8 cellular contexts compared by ENCODE assay signal in genomic region chr11:3824714-3825472, GRCh38. TPM values are rescaled to one million over a fixed set of nuclear protein-coding genes. Genes with fewer than 3 reads are reported as not detected.
DNase-seq lines count a peak whose midpoint lies in the region; ATAC-seq and TF ChIP-seq lines count a peak whose summit lies in the region.

No MANE protein-coding gene starts in this region.

- H3K9me3 Mint-ChIP-seq in chondrocyte (ENCODE audit: low read depth) = no peaks in the 10 kb centered on the region
- H3K9me3 Mint-ChIP-seq in memory B cell = no peaks in the 10 kb centered on the region
- no peaks in the 10 kb centered on the region for H3K9me3 Mint-ChIP-seq in stimulated activated memory B cell treated with anti-CD40 and anti-IgM and Interleukin-4, amounts not matched to agents 10 μg/mL and 1 μg/mL and 100 μg/mL, for 72 hours

- H3K27me3 Mint-ChIP-seq in chondrocyte (ENCODE audit: low read depth) (no peaks in the 10 kb centered on the region), memory B cell (no peaks in the 10 kb centered on the region)
- no peaks in the 10 kb centered on the region for H3K27me3 Mint-ChIP-seq in stimulated activated memory B cell treated with anti-CD40 and anti-IgM and Interleukin-4, amounts not matched to agents 10 μg/mL and 1 μg/mL and 100 μg/mL, for 72 hours

- H3K36me3 Mint-ChIP-seq in chondrocyte (ENCODE audit: low read depth) (peaks cover 16% of the 10 kb centered on the region), memory B cell (peaks cover 16% of the 10 kb centered on the region)
- H3K36me3 Mint-ChIP-seq in stimulated activated memory B cell treated with anti-CD40 and anti-IgM and Interleukin-4, amounts not matched to agents 10 μg/mL and 1 μg/mL and 100 μg/mL, for 72 hours = peaks cover 43% of the 10 kb centered on the region

- H3K4me3 Mint-ChIP-seq in chondrocyte (ENCODE audit: unreplicated experiment) (no peak overlapping the region), memory B cell (no peak overlapping the region)
- no peak overlapping the region for H3K4me3 Mint-ChIP-seq in stimulated activated memory B cell treated with anti-CD40 and anti-IgM and Interleukin-4, amounts not matched to agents 10 μg/mL and 1 μg/mL and 100 μg/mL, for 72 hours

- H3K4me1 Mint-ChIP-seq in chondrocyte (ENCODE audit: low read depth) = peaks cover 5% of the 10 kb centered on the region
- peaks cover 23% of the 10 kb centered on the region for H3K4me1 Mint-ChIP-seq in memory B cell
- peaks cover 49% of the 10 kb centered on the region for H3K4me1 Mint-ChIP-seq in stimulated activated memory B cell treated with anti-CD40 and anti-IgM and Interleukin-4, amounts not matched to agents 10 μg/mL and 1 μg/mL and 100 μg/mL, for 72 hours

- H3K27ac Mint-ChIP-seq in chondrocyte (ENCODE audit: unreplicated experiment) (no peak overlapping the region), memory B cell (peak overlapping the region; percentile 89)
- H3K27ac Mint-ChIP-seq in stimulated activated memory B cell treated with anti-CD40 and anti-IgM and Interleukin-4, amounts not matched to agents 10 μg/mL and 1 μg/mL and 100 μg/mL, for 72 hours = peak overlapping the region; percentile 55

- ATAC-seq in GM21717 (IDR thresholded peaks at IDR 0.05; ENCODE audit: unreplicated experiment) (peak; percentile 75), memory B cell (ENCODE audit: low read depth) (peak; percentile 97)
- ATAC-seq in activated CD4-positive, CD25-positive, alpha-beta regulatory T cell treated with anti-CD3 and anti-CD28 coated beads, Interleukin-2, amount 50 U/mL, for 24 hours = peak; percentile 90 to 91
- peak; percentile 83 for ATAC-seq in stimulated activated memory B cell treated with anti-CD40 and anti-IgM and Interleukin-4, amounts not matched to agents 10 μg/mL and 1 μg/mL and 100 μg/mL, for 72 hours

- DNase-seq in GF-D8 (lab: John Stamatoyannopoulos, UW) = peak; percentile 34
- DNase-seq in Kasumi-1 (lab: John Stamatoyannopoulos, UW) = peak; percentile 82 to 90
- no peak for DNase-seq in chondrocyte (ENCODE audit: low spot score)
- DNase-seq in memory B cell (ENCODE audit: low spot score in 2 of 2) = peak; percentile 80 to 82
- DNase-seq in NCI-H2107 treated with DMSO at 0.1 percent for 48 hours (lab: John Stamatoyannopoulos, UW; ENCODE audit: unreplicated experiment) = no peak

- TF ChIP-seq CTCF in chondrocyte (IDR thresholded peaks at IDR 0.05) = peak; percentile 70

RNA-seq across cellular contexts. Expression of gene RHOG, which starts 15.9 kb away (rescaled TPM):
- total RNA-seq in chondrocyte = 36.8 to 44.8 TPM (median 38.9 TPM) in 3 replicates

RNA-seq across cellular contexts. Expression of gene PGAP2, which starts 16.5 kb away (rescaled TPM):
- total RNA-seq in chondrocyte = 12.7 to 15.8 TPM (median 14.4 TPM) in 3 replicates

RNA-seq across cellular contexts. Expression of gene NUP98, which starts 27.5 kb away (rescaled TPM):
- total RNA-seq in chondrocyte = 47.8 to 61.6 TPM (median 52.7 TPM) in 3 replicates

RNA-seq across cellular contexts. Expression of gene STIM1, which starts 30.6 kb away (rescaled TPM):
- 38.5 to 50.7 TPM (median 46.7 TPM) in 3 replicates for total RNA-seq in chondrocyte

Comparison
In these comparisons a context has a peak if more than half of its experiments do, and no peak if none do; other contexts are left out.
1. DNase-seq: peak in GF-D8 (single experiment), Kasumi-1 (2 of 2) and memory B cell (2 of 2); none in chondrocyte (single experiment) and NCI-H2107 treated with DMSO at 0.1 percent for 48 hours (single experiment).
2. Peak in every context shown above with its lines, with median percentiles within 50 percentile points of each other: ATAC-seq.